ENCODE assay signal across 1 cellular context in genomic region chr2:100246163-100247145, GRCh38.
TF ChIP-seq lines count a peak whose summit lies in the region.

No MANE protein-coding gene starts in this region.

TF ChIP-seq in SK-N-SH, 30 proteins besides CTCF, POLR2A, EP300 and RAD21 (continued from another document):
- no peak for TF ChIP-seq SIN3A (IDR thresholded peaks at IDR 0.05; ENCODE audit: borderline replicate concordance, low read depth, low read length)
- no peak for TF ChIP-seq FOXJ3 (CRISPR knock-in tag; IDR thresholded peaks at IDR 0.05)
- no peak for TF ChIP-seq GATA2 (CRISPR knock-in tag; IDR thresholded peaks at IDR 0.05)
- no peak for TF ChIP-seq YY1 (IDR thresholded peaks at IDR 0.05; ENCODE audit: low read depth)
- no peak for TF ChIP-seq POLR2AphosphoS5 (IDR thresholded peaks at IDR 0.05; ENCODE audit: low read depth, low read length)
- no peak for TF ChIP-seq FOXM1 (IDR thresholded peaks at IDR 0.05; ENCODE audit: low read depth)
- TF ChIP-seq, protein P1, sequence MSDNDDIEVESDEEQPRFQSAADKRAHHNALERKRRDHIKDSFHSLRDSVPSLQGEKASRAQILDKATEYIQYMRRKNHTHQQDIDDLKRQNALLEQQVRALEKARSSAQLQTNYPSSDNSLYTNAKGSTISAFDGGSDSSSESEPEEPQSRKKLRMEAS (IDR thresholded peaks at IDR 0.05; ENCODE audit: low read depth): no peak
- no peak for TF ChIP-seq MEF2A (IDR thresholded peaks at IDR 0.05; ENCODE audit: borderline replicate concordance, low read depth)
- no peak for TF ChIP-seq FOSL2 (IDR thresholded peaks at IDR 0.05; ENCODE audit: borderline replicate concordance, low read depth)
- no peak for TF ChIP-seq ELF1 (IDR thresholded peaks at IDR 0.05)
TF ChIP-seq in SK-N-SH: peak in this region for 0.
